ENCODE assay signal across 8 cellular contexts in genomic region chr13:28531195-28531955, GRCh38. TPM values are rescaled to one million over a fixed set of nuclear protein-coding genes. Genes with fewer than 3 reads are reported as not detected.
DNase-seq lines count a peak whose midpoint lies in the region; ATAC-seq and TF ChIP-seq lines count a peak whose summit lies in the region.

No MANE protein-coding gene starts in this region.

- H3K4me3 ChIP-seq in Caco-2 (ENCODE audit: low read depth, low read length) (peak overlapping the region; percentile 28), fibroblast of the aortic adventitia (ENCODE audit: low read depth, low read length) (peak overlapping the region; percentile 41), osteoblast (ENCODE audit: insufficient read depth, low read length) (peak overlapping the region; percentile 69)

- peak overlapping the region; percentile 95 for H3K4me2 ChIP-seq in osteoblast (ENCODE audit: insufficient read depth, low read length)

- DNase-seq in Caco-2, result peak in 1 of 2 experiments; percentile 24
- peak; percentile 58 to 84 for DNase-seq in NCI-H526 (lab: John Stamatoyannopoulos, UW)
- DNase-seq in fibroblast of the aortic adventitia (ENCODE audit: low read depth), result peak; percentile 12
- peak; percentile 96 for DNase-seq in osteoblast (ENCODE audit: insufficient read length, low spot score, missing footprints)
- DNase-seq in activated T-helper 1 cell treated with anti-CD3 and anti-CD28 coated beads, Interleukin-12 subunit alpha, Interleukin-12 subunit beta, Interleukin-2, Interleukin-4 antibody, amounts not matched to agents 30 ng/mL and 10 ng/mL and 1 ng/mL, durations not matched to agents 14 hours and 24 hours and 36 hours (ENCODE audit: low spot score), result no peak
- no peak for DNase-seq in stimulated activated CD4-positive, alpha-beta T cell treated with anti-CD3 and anti-CD28 coated beads, Interleukin-1b, Interleukin-23, amount 100 ng/mL, for 48 hours
- no peak for DNase-seq in stimulated activated naive CD8-positive, alpha-beta T cell treated with anti-CD3 and anti-CD28 coated beads, Interleukin-15, amount 100 ng/mL, for 72 hours

- intact Hi-C loops in Caco-2 (cut with micrococcal nuclease; ENCODE audit: unreplicated experiment), result no loop called here
- intact Hi-C loops in activated T-helper 1 cell treated with anti-CD3 and anti-CD28 coated beads, Interleukin-12 subunit alpha, Interleukin-12 subunit beta, Interleukin-2, Interleukin-4 antibody, amounts not matched to agents 30 ng/mL and 10 ng/mL and 1 ng/mL, durations not matched to agents 14 hours and 24 hours and 36 hours (cut with micrococcal nuclease), result loop anchor here (1.0 to 5.0 kb wide), 2 partner anchors 8 to 394 kb away; partner anchors contain the start of gene PAN3

- no peak overlapping the region for H3K4me3 Mint-ChIP-seq in Caco-2 (ENCODE audit: unreplicated experiment)
- H3K4me3 Mint-ChIP-seq in activated T-helper 1 cell treated with anti-CD3 and anti-CD28 coated beads, Interleukin-12 subunit alpha, Interleukin-12 subunit beta, Interleukin-2, Interleukin-4 antibody, amounts not matched to agents 30 ng/mL and 10 ng/mL and 1 ng/mL, durations not matched to agents 14 hours and 24 hours and 36 hours, result no peak overlapping the region
- no peak overlapping the region for H3K4me3 Mint-ChIP-seq in stimulated activated naive CD8-positive, alpha-beta T cell treated with anti-CD3 and anti-CD28 coated beads, Interleukin-15, amount 100 ng/mL, for 72 hours

- no peak overlapping the region for H3K27ac Mint-ChIP-seq in Caco-2 (ENCODE audit: unreplicated experiment)
- no peak overlapping the region for H3K27ac Mint-ChIP-seq in activated T-helper 1 cell treated with anti-CD3 and anti-CD28 coated beads, Interleukin-12 subunit alpha, Interleukin-12 subunit beta, Interleukin-2, Interleukin-4 antibody, amounts not matched to agents 30 ng/mL and 10 ng/mL and 1 ng/mL, durations not matched to agents 14 hours and 24 hours and 36 hours
- H3K27ac Mint-ChIP-seq in stimulated activated naive CD8-positive, alpha-beta T cell treated with anti-CD3 and anti-CD28 coated beads, Interleukin-15, amount 100 ng/mL, for 72 hours, result no peak overlapping the region

- H3K79me2 ChIP-seq in osteoblast (ENCODE audit: insufficient read depth, low read length), result no peaks in the 10 kb centered on the region

- H3K9me3 Mint-ChIP-seq in Caco-2 (ENCODE audit: unreplicated experiment), result peaks cover 3% of the 10 kb centered on the region
- H3K9me3 Mint-ChIP-seq in activated T-helper 1 cell treated with anti-CD3 and anti-CD28 coated beads, Interleukin-12 subunit alpha, Interleukin-12 subunit beta, Interleukin-2, Interleukin-4 antibody, amounts not matched to agents 30 ng/mL and 10 ng/mL and 1 ng/mL, durations not matched to agents 14 hours and 24 hours and 36 hours, result no peaks in the 10 kb centered on the region
- H3K9me3 Mint-ChIP-seq in stimulated activated naive CD8-positive, alpha-beta T cell treated with anti-CD3 and anti-CD28 coated beads, Interleukin-15, amount 100 ng/mL, for 72 hours, result peaks cover 0 to 5% of the 10 kb centered on the region in 2 donors

- H3K36me3 Mint-ChIP-seq in Caco-2 (ENCODE audit: insufficient read depth, unreplicated experiment), result no peaks in the 10 kb centered on the region
- H3K36me3 Mint-ChIP-seq in activated T-helper 1 cell treated with anti-CD3 and anti-CD28 coated beads, Interleukin-12 subunit alpha, Interleukin-12 subunit beta, Interleukin-2, Interleukin-4 antibody, amounts not matched to agents 30 ng/mL and 10 ng/mL and 1 ng/mL, durations not matched to agents 14 hours and 24 hours and 36 hours (ENCODE audit: low read depth), result no peaks in the 10 kb centered on the region

- no peak overlapping the region for H3K27ac ChIP-seq in osteoblast (ENCODE audit: low read depth, low read length)

- no peaks in the 10 kb centered on the region for H3K27me3 ChIP-seq in Caco-2 (replicated peaks; ENCODE audit: control insufficient read depth, insufficient read depth, low read length)
- H3K27me3 ChIP-seq in osteoblast (ENCODE audit: insufficient read depth, low read length), result peaks cover 31% of the 10 kb centered on the region

- H3K9me3 ChIP-seq in Caco-2 (peaks cover 10% of the 10 kb centered on the region), osteoblast (ENCODE audit: low read depth, low read length) (no peaks in the 10 kb centered on the region)

- no peaks in the 10 kb centered on the region for H3K4me1 Mint-ChIP-seq in Caco-2 (ENCODE audit: low read depth, unreplicated experiment)
- no peaks in the 10 kb centered on the region for H3K4me1 Mint-ChIP-seq in activated T-helper 1 cell treated with anti-CD3 and anti-CD28 coated beads, Interleukin-12 subunit alpha, Interleukin-12 subunit beta, Interleukin-2, Interleukin-4 antibody, amounts not matched to agents 30 ng/mL and 10 ng/mL and 1 ng/mL, durations not matched to agents 14 hours and 24 hours and 36 hours (ENCODE audit: low read depth)
- H3K4me1 Mint-ChIP-seq in stimulated activated naive CD8-positive, alpha-beta T cell treated with anti-CD3 and anti-CD28 coated beads, Interleukin-15, amount 100 ng/mL, for 72 hours, result no peaks in the 10 kb centered on the region

- BruUV-seq in Caco-2 (replicated peaks; lab: Mats Ljungman, UMichigan), result no TSS peak

- POLR2A ChIA-PET in Caco-2 (lab: Charles Lee), result no interaction called here

- CTCF ChIA-PET in Caco-2 (lab: Charles Lee), result no interaction called here

- H4K20me1 ChIP-seq in osteoblast (ENCODE audit: insufficient read depth, low read length), result no peaks in the 10 kb centered on the region

- H3K4me1 ChIP-seq in Caco-2 (no peaks in the 10 kb centered on the region), osteoblast (ENCODE audit: insufficient read depth, low read length) (peaks cover 13% of the 10 kb centered on the region)

- TF ChIP-seq CTCF in Caco-2 (IDR thresholded peaks at IDR 0.05; ENCODE audit: insufficient read depth in 1 of 2, low read depth in 1 of 2, low read length in 1 of 2, severe bottlenecking in 1 of 2, unreplicated experiment in 1 of 2) (no peak), fibroblast of the aortic adventitia (IDR thresholded peaks at IDR 0.05; ENCODE audit: insufficient read depth, low read length) (no peak), osteoblast (IDR thresholded peaks at IDR 0.05; ENCODE audit: extremely low read depth, low read depth, low read length) (no peak)

- H2AFZ ChIP-seq in osteoblast (ENCODE audit: low read length), result peak overlapping the region; percentile 90

- H3K36me3 ChIP-seq in Caco-2 (ENCODE audit: control insufficient read depth, insufficient read depth, low read length) (no peaks in the 10 kb centered on the region), osteoblast (ENCODE audit: insufficient read depth, low read length) (no peaks in the 10 kb centered on the region)

- H3K27me3 Mint-ChIP-seq in Caco-2 (ENCODE audit: insufficient read depth, unreplicated experiment), result no peaks in the 10 kb centered on the region
- peaks cover 31% of the 10 kb centered on the region for H3K27me3 Mint-ChIP-seq in activated T-helper 1 cell treated with anti-CD3 and anti-CD28 coated beads, Interleukin-12 subunit alpha, Interleukin-12 subunit beta, Interleukin-2, Interleukin-4 antibody, amounts not matched to agents 30 ng/mL and 10 ng/mL and 1 ng/mL, durations not matched to agents 14 hours and 24 hours and 36 hours (ENCODE audit: insufficient read depth)
- H3K27me3 Mint-ChIP-seq in stimulated activated naive CD8-positive, alpha-beta T cell treated with anti-CD3 and anti-CD28 coated beads, Interleukin-15, amount 100 ng/mL, for 72 hours, result peaks cover 50% of the 10 kb centered on the region

- ATAC-seq in HG03095 (IDR thresholded peaks at IDR 0.05; ENCODE audit: unreplicated experiment), result no peak
- no peak for ATAC-seq in stimulated activated naive CD8-positive, alpha-beta T cell treated with anti-CD3 and anti-CD28 coated beads, Interleukin-15, amount 100 ng/mL, for 72 hours

RNA-seq across cellular contexts. Expression of gene FLT1, which starts 36.4 kb away (rescaled TPM):
- total RNA-seq in Caco-2 (2022) (0.66 and 0.93 TPM in 2 replicates), fibroblast of the aortic adventitia (ENCODE audit: low replicate concordance) (0.36 and 1.3 TPM in 2 replicates), osteoblast (under 0.01 TPM in 1 of 2 replicates, not detected in the other)
- 45.6 and 46.3 TPM in 2 replicates for total RNA-seq in activated T-helper 1 cell treated with anti-CD3 and anti-CD28 coated beads, Interleukin-12 subunit alpha, Interleukin-12 subunit beta, Interleukin-2, Interleukin-4 antibody, amounts not matched to agents 30 ng/mL and 10 ng/mL and 1 ng/mL, durations not matched to agents 14 hours and 24 hours and 36 hours

Comparison
In these comparisons a context has a peak if more than half of its experiments do, and no peak if none do; other contexts are left out.
1. DNase-seq: peak in NCI-H526 (2 of 2), fibroblast of the aortic adventitia (single experiment) and osteoblast (single experiment); none in activated T-helper 1 cell treated with anti-CD3 and anti-CD28 coated beads, Interleukin-12 subunit alpha, Interleukin-12 subunit beta, Interleukin-2, Interleukin-4 antibody, amounts not matched to agents 30 ng/mL and 10 ng/mL and 1 ng/mL, durations not matched to agents 14 hours and 24 hours and 36 hours (single experiment), stimulated activated CD4-positive, alpha-beta T cell treated with anti-CD3 and anti-CD28 coated beads, Interleukin-1b, Interleukin-23, amount 100 ng/mL, for 48 hours (single experiment) and stimulated activated naive CD8-positive, alpha-beta T cell treated with anti-CD3 and anti-CD28 coated beads, Interleukin-15, amount 100 ng/mL, for 72 hours (0 of 2).
2. RNA of gene FLT1, which starts 36.4 kb away (total RNA-seq): 45.6 to 46.3 TPM in activated T-helper 1 cell treated with anti-CD3 and anti-CD28 coated beads, Interleukin-12 subunit alpha, Interleukin-12 subunit beta, Interleukin-2, Interleukin-4 antibody, amounts not matched to agents 30 ng/mL and 10 ng/mL and 1 ng/mL, durations not matched to agents 14 hours and 24 hours and 36 hours; 0.66 to 0.93 TPM in Caco-2, 0.36 to 1.3 TPM in fibroblast of the aortic adventitia and under 0.01 TPM in osteoblast; every median in the first group is over 10 times any median in the second.
3. Peak in every context shown above with its lines, with median percentiles within 50 percentile points of each other: H3K4me3 ChIP-seq.